In the genomic region with DNA sequence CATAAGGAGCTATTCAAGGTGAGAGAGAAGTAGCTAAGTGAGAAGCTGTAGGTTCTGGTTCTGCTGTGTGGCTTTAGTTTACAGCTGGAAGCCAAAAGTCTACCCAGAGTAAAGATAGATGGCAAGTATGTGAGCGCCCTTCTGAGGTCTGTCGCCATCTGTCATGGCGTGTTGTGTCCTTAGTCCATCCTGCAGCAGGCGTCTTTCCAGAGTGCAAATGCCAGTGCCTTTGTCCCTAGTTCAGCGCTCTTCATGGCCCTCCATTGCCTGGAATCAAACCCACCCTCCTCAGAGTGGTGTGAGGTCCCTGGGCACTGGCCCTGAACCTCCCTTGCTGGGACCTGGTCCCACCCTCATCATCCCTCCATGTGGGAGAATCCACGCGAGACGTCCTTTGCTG, we compare ENCODE assay signal across 17 cellular contexts.
"Had no signal": no experiment of that assay in that cellular context is flagged by ENCODE, and none has a peak within 500 bp of the region (broad histone marks: within the 10 kb centered on the region; RNA-seq: fewer than 3 reads in every experiment).

No MANE protein-coding gene starts in this region.

- H3K4me3 ChIP-seq: coronary artery, heart right ventricle, mucosa of descending colon, right atrium auricular region, stomach, thoracic aorta, transverse colon had no signal

- H3K27ac ChIP-seq: coronary artery, heart right ventricle, right atrium auricular region, stomach, thoracic aorta, transverse colon had no signal

- H3K27me3 ChIP-seq: heart right ventricle, right atrium auricular region, stomach, transverse colon had no signal

- DNase-seq: effector CD4-positive, alpha-beta T cell; heart right ventricle; hypothalamus; mucosa of descending colon; naive thymus-derived CD8-positive, alpha-beta T cell; posterior cingulate gyrus; small intestine; stimulated activated CD4-positive, alpha-beta T cell treated with anti-CD3 and anti-CD28 coated beads, Interleukin-12 subunit alpha, Interleukin-12 subunit beta, amount 100 ng/mL, for 4 hours; stimulated activated naive CD4-positive, alpha-beta T cell; stomach; substantia nigra; transverse colon had no signal

- ATAC-seq: heart right ventricle; left lobe of liver; mucosa of descending colon; naive thymus-derived CD8-positive, alpha-beta T cell had no signal

- H3K4me3 Mint-ChIP-seq: neural crest cell had no signal

- H3K9me3 Mint-ChIP-seq: naive thymus-derived CD8-positive, alpha-beta T cell; neural crest cell had no signal

- H3K9me3 ChIP-seq: heart right ventricle, mucosa of descending colon, right atrium auricular region, stomach, thoracic aorta, transverse colon had no signal

- H3K36me3 ChIP-seq: transverse colon had no signal

- H3K27me3 Mint-ChIP-seq: naive thymus-derived CD8-positive, alpha-beta T cell had no signal
